ENCODE assay signal across 9 cellular contexts in the genomic region with DNA sequence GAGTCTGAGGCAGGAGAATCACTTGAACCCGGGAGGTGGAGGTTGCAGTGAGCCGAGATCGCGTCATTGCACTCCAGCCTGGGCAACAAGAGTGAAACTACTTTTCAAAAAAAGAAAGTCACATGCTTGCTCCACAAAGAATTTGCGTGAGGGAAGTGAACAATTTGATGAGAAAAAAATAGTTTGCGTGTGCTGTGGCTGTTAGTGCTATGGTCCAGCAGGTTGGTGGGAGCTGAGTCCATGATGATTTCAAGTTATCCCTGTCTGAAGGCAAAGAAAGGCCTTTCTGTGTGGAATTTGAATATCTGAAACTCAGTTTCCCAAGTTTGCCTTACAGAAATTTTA. TPM values are rescaled to one million over a fixed set of nuclear protein-coding genes. Genes with fewer than 3 reads are reported as not detected.
A peak's percentile ranks its signal among the peaks of the same experiment; 100 is the strongest.
DNase-seq lines count a peak whose midpoint lies in the region; ATAC-seq, FAIRE-seq and TF ChIP-seq lines count a peak whose summit lies in the region.
"Had no signal": no experiment of that assay in that cellular context is flagged by ENCODE, and none has a peak within 500 bp of the region (broad histone marks: within the 10 kb centered on the region; RNA-seq: fewer than 3 reads in every experiment).

No MANE protein-coding gene starts in this region.

- no peak overlapping the region for H2BK15ac ChIP-seq in neuronal stem cell (ENCODE audit: low read length)

- H3K27ac ChIP-seq in A549: peak overlapping the region in 1 of 2 experiments; percentile 90; a peak in 3 of 6 replicates
- no peak overlapping the region for H3K27ac ChIP-seq in iPS-18a (ENCODE audit: low read length)
- no peak overlapping the region for H3K27ac ChIP-seq in neuronal stem cell (replicated peaks; ENCODE audit: low read length)

- H2BK120ac ChIP-seq in neuronal stem cell (ENCODE audit: low read depth, low read length): no peak overlapping the region

- H3K27ac Mint-ChIP-seq in activated CD4-positive, alpha-beta memory T cell treated with anti-CD3 and anti-CD28 coated beads, Interleukin-2, amount 10 ng/mL, durations not matched to agents 7 days and 5 days: peak overlapping the region; percentile 87
- H3K27ac Mint-ChIP-seq in glutamatergic neuron (ENCODE audit: unreplicated experiment): no peak overlapping the region

- H3K4me2 ChIP-seq in A549 (peak overlapping the region; percentile 95; the same call in 2 of the 3 replicates), neuronal stem cell (ENCODE audit: insufficient read depth, low read length, poor library complexity, severe bottlenecking) (no peak overlapping the region)

- H2BK12ac ChIP-seq in neuronal stem cell (ENCODE audit: low read length): no peak overlapping the region

- no peak overlapping the region for H4K8ac ChIP-seq in neuronal stem cell (ENCODE audit: low read depth, low read length)

- H3K18ac ChIP-seq in neuronal stem cell (ENCODE audit: low read length): no peak overlapping the region

- FAIRE-seq in A549 (lab: Jason Lieb, UNC): no peak

- no peaks in the 10 kb centered on the region for H3K9me3 Mint-ChIP-seq in activated CD4-positive, alpha-beta memory T cell treated with anti-CD3 and anti-CD28 coated beads, Interleukin-2, amount 10 ng/mL, durations not matched to agents 7 days and 5 days
- H3K9me3 Mint-ChIP-seq in glutamatergic neuron (ENCODE audit: unreplicated experiment): peaks cover 12% of the 10 kb centered on the region

- H3K4me3 ChIP-seq in A549: no peak overlapping the region
- H3K4me3 ChIP-seq in HAP-1: peak overlapping the region; percentile 89
- H3K4me3 ChIP-seq in iPS-18a (ENCODE audit: low read length): peak overlapping the region; percentile 26
- H3K4me3 ChIP-seq in neuronal stem cell (ENCODE audit: low read length in 2 of 2): no peak overlapping the region

- peaks cover 5% of the 10 kb centered on the region for H3K79me1 ChIP-seq in neuronal stem cell (ENCODE audit: low read depth, low read length)

- CTCF ChIA-PET in A549 (lab: Yijun Ruan, JAX): interaction anchor here (0.7 to 15.7 kb wide), 7 partner anchors 17 to 163 kb away, joined by 4 to 185 read pairs (median 8); a partner anchor contains a TSS
- CTCF ChIA-PET in activated CD4-positive, alpha-beta memory T cell treated with anti-CD3 and anti-CD28 coated beads, Interleukin-2, amount 10 ng/mL, durations not matched to agents 7 days and 5 days (lab: Charles Lee): interaction anchor here (1.1 to 8.5 kb wide), 8 partner anchors 9 to 121 kb away, joined by 3 to 82 read pairs (median 5); a partner anchor contains a TSS

- peaks cover 71% of the 10 kb centered on the region for H3K36me3 ChIP-seq in HAP-1 (replicated peaks)
- peaks cover 52% of the 10 kb centered on the region for H3K36me3 ChIP-seq in iPS-18a (ENCODE audit: control insufficient read depth, low read depth, low read length)
- H3K36me3 ChIP-seq in neuronal stem cell (replicated peaks in 1 of 2; ENCODE audit: control insufficient read depth in 2 of 2, insufficient read depth in 2 of 2, low read length in 2 of 2): peaks cover 22 to 69% of the 10 kb centered on the region in 2 donors

- no peak overlapping the region for H2BK5ac ChIP-seq in neuronal stem cell (ENCODE audit: low read length)

- H3K36me3 Mint-ChIP-seq in activated CD4-positive, alpha-beta memory T cell treated with anti-CD3 and anti-CD28 coated beads, Interleukin-2, amount 10 ng/mL, durations not matched to agents 7 days and 5 days (ENCODE audit: low read depth): peaks cover 63% of the 10 kb centered on the region
- no peaks in the 10 kb centered on the region for H3K36me3 Mint-ChIP-seq in glutamatergic neuron (ENCODE audit: unreplicated experiment)

- no peak overlapping the region for H3K4ac ChIP-seq in neuronal stem cell (ENCODE audit: low read length)

- H3K9ac ChIP-seq in iPS-18a (ENCODE audit: low read length) (peak overlapping the region; percentile 19), neuronal stem cell (ENCODE audit: low read depth, low read length, poor library complexity) (no peak overlapping the region)

- no peaks in the 10 kb centered on the region for H3K27me3 ChIP-seq in HAP-1 (ENCODE audit: low read depth)
- no peaks in the 10 kb centered on the region for H3K27me3 ChIP-seq in iPS-18a (ENCODE audit: control insufficient read depth, insufficient read depth, low read length)
- no peaks in the 10 kb centered on the region for H3K27me3 ChIP-seq in neuronal stem cell (ENCODE audit: control insufficient read depth in 3 of 3, insufficient read depth in 3 of 3, low read depth in 1 of 3, low read length in 3 of 3)

- H3K23ac ChIP-seq in neuronal stem cell (ENCODE audit: low read depth, low read length, poor library complexity): no peak overlapping the region

- DNase-seq in A549 (ENCODE audit: low read depth in 1 of 2, low spot score in 1 of 2): no peak
- no peak for DNase-seq in HAP-1 (ENCODE audit: low spot score in 2 of 2)
- no peak for DNase-seq in activated CD4-positive, alpha-beta memory T cell treated with anti-CD3 and anti-CD28 coated beads, Interleukin-2, amount 10 ng/mL, durations not matched to agents 7 days and 5 days
- no peak for DNase-seq in EL
- DNase-seq in glutamatergic neuron: no peak
- no peak for DNase-seq in neuronal stem cell (ENCODE audit: low spot score)

- peak overlapping the region; percentile 71 for H3K4me3 Mint-ChIP-seq in activated CD4-positive, alpha-beta memory T cell treated with anti-CD3 and anti-CD28 coated beads, Interleukin-2, amount 10 ng/mL, durations not matched to agents 7 days and 5 days
- no peak overlapping the region for H3K4me3 Mint-ChIP-seq in glutamatergic neuron (ENCODE audit: unreplicated experiment)

- no peak overlapping the region for H2AFZ ChIP-seq in neuronal stem cell (ENCODE audit: low read length)

- H3K14ac ChIP-seq in neuronal stem cell (ENCODE audit: low read length): no peak overlapping the region

- peaks cover 48% of the 10 kb centered on the region for H3K4me1 ChIP-seq in A549
- H3K4me1 ChIP-seq in HAP-1: peaks cover 29% of the 10 kb centered on the region
- peaks cover 7% of the 10 kb centered on the region for H3K4me1 ChIP-seq in iPS-18a (ENCODE audit: control insufficient read depth, low read depth, low read length)
- peaks cover 3 to 8% of the 10 kb centered on the region in 2 donors for H3K4me1 ChIP-seq in neuronal stem cell (ENCODE audit: control insufficient read depth in 2 of 2, insufficient read depth in 1 of 2, low read depth in 1 of 2, low read length in 2 of 2)

- WGBS in A549 (ENCODE audit: missing lambda C conversion rate): 90% methylated on average over 6 of the region's 6 CpGs
- WGBS in neuronal stem cell (ENCODE audit: extremely low coverage in 2 of 2, insufficient read length in 2 of 2, insufficient replicate concordance in 1 of 2), 2 donors: no CpG with 5 or more reads among the region's 6 CpGs

- no peak for TF ChIP-seq RAD21 in A549 (conservative IDR thresholded peaks at IDR 0.05 in 1 of 2, IDR thresholded peaks at IDR 0.05 in 1 of 2)

- no peak overlapping the region for H2AK5ac ChIP-seq in neuronal stem cell (ENCODE audit: low read depth, low read length)

- H4K91ac ChIP-seq in neuronal stem cell (ENCODE audit: low read depth, low read length, poor library complexity): no peak overlapping the region

- in situ Hi-C loops in HAP-1 (cut with MboI; ENCODE audit: low sequenced_read_pairs): no loop called here

- no peak for TF ChIP-seq POLR2A in A549 (IDR thresholded peaks at IDR 0.05; ENCODE audit: low read length)

- no peaks in the 10 kb centered on the region for H3K9me3 ChIP-seq in A549
- H3K9me3 ChIP-seq in HAP-1: no peaks in the 10 kb centered on the region
- H3K9me3 ChIP-seq in iPS-18a (ENCODE audit: control insufficient read depth, low read depth, low read length): no peaks in the 10 kb centered on the region
- no peaks in the 10 kb centered on the region for H3K9me3 ChIP-seq in neuronal stem cell (replicated peaks in 1 of 2; ENCODE audit: control insufficient read depth in 2 of 2, insufficient read depth in 1 of 2, low read depth in 1 of 2, low read length in 2 of 2)

- ATAC-seq in A549: no peak
- ATAC-seq in GM18498 (IDR thresholded peaks at IDR 0.05; ENCODE audit: unreplicated experiment): no peak
- ATAC-seq: sciatic nerve had no signal

- TF ChIP-seq EP300 in A549 (IDR thresholded peaks at IDR 0.05): no peak

- H3K27me3 Mint-ChIP-seq in activated CD4-positive, alpha-beta memory T cell treated with anti-CD3 and anti-CD28 coated beads, Interleukin-2, amount 10 ng/mL, durations not matched to agents 7 days and 5 days: no peaks in the 10 kb centered on the region
- H3K27me3 Mint-ChIP-seq in glutamatergic neuron (ENCODE audit: unreplicated experiment): peaks cover 10% of the 10 kb centered on the region

- peaks cover 69% of the 10 kb centered on the region for H3K4me1 Mint-ChIP-seq in activated CD4-positive, alpha-beta memory T cell treated with anti-CD3 and anti-CD28 coated beads, Interleukin-2, amount 10 ng/mL, durations not matched to agents 7 days and 5 days
- H3K4me1 Mint-ChIP-seq in glutamatergic neuron (ENCODE audit: low read depth, unreplicated experiment): peaks cover 11% of the 10 kb centered on the region

- TF ChIP-seq CTCF in A549 (IDR thresholded peaks at IDR 0.05): no peak
- TF ChIP-seq CTCF in glutamatergic neuron (IDR thresholded peaks at IDR 0.05; ENCODE audit: partially characterized antibody, unreplicated experiment): no peak

- POLR2A ChIA-PET in A549 (lab: Yijun Ruan, JAX): no interaction called here
- POLR2A ChIA-PET in activated CD4-positive, alpha-beta memory T cell treated with anti-CD3 and anti-CD28 coated beads, Interleukin-2, amount 10 ng/mL, durations not matched to agents 7 days and 5 days (lab: Charles Lee): interaction anchor here (1.1 to 4.8 kb wide), 7 partner anchors 11 to 176 kb away, joined by 3 to 38 read pairs (median 4); a partner anchor contains a TSS

RNA-seq across cellular contexts. Expression of a gene that starts 21.0 kb away (rescaled TPM):
- polyA plus RNA-seq in A549 (2011; rRNA removed) (0.26 TPM in 1 of 2 replicates, not detected in the other), A549 (2017; fragmentation: RNase III; extraction: RNeasy Plus Mini Kit Qiagen cat#74134 plus additional on column Dnase treatment) (not detected in 3 replicates)
- not detected in 2 replicates for polyA plus RNA-seq in A549 (2012; cell fraction: cytosol; rRNA removed)
- 0.06 and 0.07 TPM in 2 replicates for polyA plus RNA-seq in A549 (2012; cell fraction: nucleus; rRNA removed)
- polyA minus RNA-seq in A549 (2011; rRNA and poly(A)+ RNA removed): not detected in 2 replicates
- not detected for total RNA-seq in activated CD4-positive, alpha-beta memory T cell treated with anti-CD3 and anti-CD28 coated beads, Interleukin-2, amount 10 ng/mL, durations not matched to agents 7 days and 5 days
- total RNA-seq in glutamatergic neuron (ENCODE audit: unreplicated experiment): 1.4 TPM
- polyA plus RNA-seq in neuronal stem cell (2013, experiment 1 of 2): 1.4 TPM
- polyA plus RNA-seq in neuronal stem cell (2013, experiment 2 of 2): 1.2 TPM

RNA-seq across cellular contexts. Expression of a gene that starts 23.3 kb away (rescaled TPM):
- polyA plus RNA-seq in A549 (2011; rRNA removed) (1.1 and 1.2 TPM in 2 replicates), A549 (2017; fragmentation: RNase III; extraction: RNeasy Plus Mini Kit Qiagen cat#74134 plus additional on column Dnase treatment) (1.1 to 2.0 TPM (median 1.3 TPM) in 3 replicates)
- polyA plus RNA-seq in A549 (2012; cell fraction: cytosol; rRNA removed): 0.56 and 1.0 TPM in 2 replicates
- polyA plus RNA-seq in A549 (2012; cell fraction: nucleus; rRNA removed): 0.54 and 0.76 TPM in 2 replicates
- polyA minus RNA-seq in A549 (2011; rRNA and poly(A)+ RNA removed): 1.4 and 2.2 TPM in 2 replicates
- total RNA-seq in activated CD4-positive, alpha-beta memory T cell treated with anti-CD3 and anti-CD28 coated beads, Interleukin-2, amount 10 ng/mL, durations not matched to agents 7 days and 5 days: not detected
- 20.4 TPM for total RNA-seq in glutamatergic neuron (ENCODE audit: unreplicated experiment)
- 0.98 TPM for polyA plus RNA-seq in neuronal stem cell (2013, experiment 1 of 2)
- polyA plus RNA-seq in neuronal stem cell (2013, experiment 2 of 2): 0.96 TPM

RNA-seq across cellular contexts. Expression of a gene that starts 24.8 kb away (rescaled TPM):
- polyA plus RNA-seq in A549 (2011; rRNA removed) (0.74 and 0.78 TPM in 2 replicates), A549 (2017; fragmentation: RNase III; extraction: RNeasy Plus Mini Kit Qiagen cat#74134 plus additional on column Dnase treatment) (0.30 to 0.59 TPM (median 0.41 TPM) in 3 replicates)
- polyA plus RNA-seq in A549 (2012; cell fraction: cytosol; rRNA removed): 0.16 and 0.44 TPM in 2 replicates
- polyA plus RNA-seq in A549 (2012; cell fraction: nucleus; rRNA removed): 0.26 and 0.36 TPM in 2 replicates
- polyA minus RNA-seq in A549 (2011; rRNA and poly(A)+ RNA removed): 0.25 and 0.58 TPM in 2 replicates
- total RNA-seq in activated CD4-positive, alpha-beta memory T cell treated with anti-CD3 and anti-CD28 coated beads, Interleukin-2, amount 10 ng/mL, durations not matched to agents 7 days and 5 days: under 1 TPM; 0.25 to 0.65 TPM
- 0.32 TPM for total RNA-seq in glutamatergic neuron (ENCODE audit: unreplicated experiment)
- polyA plus RNA-seq in neuronal stem cell (2013, experiment 1 of 2): 0.35 TPM
- 0.50 TPM for polyA plus RNA-seq in neuronal stem cell (2013, experiment 2 of 2)

RNA-seq across cellular contexts. Expression of a gene that starts 59.6 kb away (rescaled TPM):
- polyA plus RNA-seq in A549 (2011; rRNA removed) (14.0 and 19.9 TPM in 2 replicates), A549 (2017; fragmentation: RNase III; extraction: RNeasy Plus Mini Kit Qiagen cat#74134 plus additional on column Dnase treatment) (42.9 to 50.2 TPM (median 46.0 TPM) in 3 replicates)
- polyA plus RNA-seq in A549 (2012; cell fraction: cytosol; rRNA removed): 37.0 and 54.6 TPM in 2 replicates
- polyA plus RNA-seq in A549 (2012; cell fraction: nucleus; rRNA removed): 149 and 184 TPM in 2 replicates
- 17.4 and 22.8 TPM in 2 replicates for polyA minus RNA-seq in A549 (2011; rRNA and poly(A)+ RNA removed)
- total RNA-seq in activated CD4-positive, alpha-beta memory T cell treated with anti-CD3 and anti-CD28 coated beads, Interleukin-2, amount 10 ng/mL, durations not matched to agents 7 days and 5 days: 10 to 100 TPM; 33.2 to 33.8 TPM
- total RNA-seq in glutamatergic neuron (ENCODE audit: unreplicated experiment): 1.9 TPM
- 2.4 TPM for polyA plus RNA-seq in neuronal stem cell (2013, experiment 1 of 2)
- polyA plus RNA-seq in neuronal stem cell (2013, experiment 2 of 2): 2.3 TPM

Comparison
In these comparisons a context has a peak if more than half of its experiments do, and no peak if none do; other contexts are left out.
1. H3K4me3 ChIP-seq: peak in HAP-1 (single experiment) and iPS-18a (single experiment); none in A549 (single experiment) and neuronal stem cell (0 of 2).
2. RNA of a gene that starts 23.3 kb away (total RNA-seq): 20.4 TPM in glutamatergic neuron (single experiment); not detected in activated CD4-positive, alpha-beta memory T cell treated with anti-CD3 and anti-CD28 coated beads, Interleukin-2, amount 10 ng/mL, durations not matched to agents 7 days and 5 days; every median in the first group is over 10 times any median in the second.